In genomic region chr4:139223682-139224317, GRCh38 we compare ENCODE assay signal across 10 cellular contexts. TPM values are rescaled to one million over a fixed set of nuclear protein-coding genes. Genes with fewer than 3 reads are reported as not detected.
A peak's percentile ranks its signal among the peaks of the same experiment; 100 is the strongest.
DNase-seq lines count a peak whose midpoint lies in the region; ATAC-seq and TF ChIP-seq lines count a peak whose summit lies in the region.
"Had no signal": no experiment of that assay in that cellular context is flagged by ENCODE, and none has a peak within 500 bp of the region (broad histone marks: within the 10 kb centered on the region; RNA-seq: fewer than 3 reads in every experiment).

No MANE protein-coding gene starts in this region.

- no peak for TF ChIP-seq CTCF in right atrium auricular region (IDR thresholded peaks at IDR 0.05)
- TF ChIP-seq CTCF in OCI-LY3 (IDR thresholded peaks at IDR 0.05; ENCODE audit: low read depth, low read length), result no peak
- TF ChIP-seq CTCF in epithelial cell of esophagus (IDR thresholded peaks at IDR 0.05; ENCODE audit: insufficient read depth, low read depth, low read length, missing control alignments), result no peak

- H3K4me2 ChIP-seq in OCI-LY3 (ENCODE audit: low read length), result peak overlapping the region; percentile 7; the same call in 1 of the 2 replicates

- H3K27ac ChIP-seq in right atrium auricular region (no peak overlapping the region), OCI-LY3 (ENCODE audit: low read length) (peak overlapping the region; percentile 3; the same call in 1 of the 2 replicates)

- DNase-seq in Right ventricle myocardium inferior (ENCODE audit: missing footprints), result no peak
- no peak for DNase-seq in right atrium auricular region (ENCODE audit: low spot score)
- DNase-seq in epithelial cell of esophagus (ENCODE audit: low read depth), result peak; percentile 91
- peak; percentile 56 for DNase-seq in superior temporal gyrus (ENCODE audit: extremely low spot score)
- no peak for DNase-seq in left colon
- DNase-seq in NK-92 (lab: John Stamatoyannopoulos, UW; ENCODE audit: unreplicated experiment), result no peak
- DNase-seq: CD8-positive, alpha-beta memory T cell; T-cell had no signal

- intact Hi-C loops in Right ventricle myocardium inferior (cut with DNase I) (no loop called here), left colon (cut with DNase I, micrococcal nuclease) (loop anchor here in 1 of 2 donors (10.0 kb wide), 1 partner anchor 61 kb away; the partner anchor contains the start of gene MGARP)

- H3K36me3 ChIP-seq in right atrium auricular region, result no peaks in the 10 kb centered on the region
- H3K36me3 ChIP-seq in OCI-LY3 (replicated peaks; ENCODE audit: low read depth, low read length), result no peaks in the 10 kb centered on the region

- peaks cover 0 to 5% of the 10 kb centered on the region in 2 donors for H3K9me3 ChIP-seq in right atrium auricular region
- H3K9me3 ChIP-seq in OCI-LY3 (ENCODE audit: insufficient read depth, low read length), result no peaks in the 10 kb centered on the region

- H3K27me3 ChIP-seq in right atrium auricular region (no peaks in the 10 kb centered on the region), OCI-LY3 (ENCODE audit: low read depth, low read length) (no peaks in the 10 kb centered on the region)

- ATAC-seq in Right ventricle myocardium inferior (peak; percentile 28), left colon (no peak), HG02571 (IDR thresholded peaks at IDR 0.05; ENCODE audit: unreplicated experiment) (no peak)
- ATAC-seq: T-cell had no signal

- H3K9ac ChIP-seq in OCI-LY3 (ENCODE audit: low read length), result no peak overlapping the region

- H3K4me3 ChIP-seq in right atrium auricular region (no peak overlapping the region), OCI-LY3 (ENCODE audit: low read length) (no peak overlapping the region), epithelial cell of esophagus (ENCODE audit: low read length) (no peak overlapping the region)

- H3K4me1 ChIP-seq in right atrium auricular region (no peaks in the 10 kb centered on the region), OCI-LY3 (ENCODE audit: low read length) (peaks cover 22% of the 10 kb centered on the region)

- H2AFZ ChIP-seq in OCI-LY3 (ENCODE audit: low read depth, low read length), result peak overlapping the region; percentile 3; the same call in 1 of the 2 replicates

- H3K79me2 ChIP-seq in OCI-LY3 (ENCODE audit: low read length), result no peaks in the 10 kb centered on the region

- H4K20me1 ChIP-seq in OCI-LY3 (ENCODE audit: insufficient read depth, low read length), result no peaks in the 10 kb centered on the region

RNA-seq across cellular contexts. Expression of gene ELF2, which starts 46.8 kb away (rescaled TPM):
- total RNA-seq in Right ventricle myocardium inferior (38.0 TPM), right atrium auricular region (10 to 100 TPM; 32.2 to 32.3 TPM), left colon (10 to 100 TPM; 32.6 TPM)

RNA-seq across cellular contexts. Expression of gene MGARP, which starts 56.2 kb away (rescaled TPM):
- total RNA-seq in Right ventricle myocardium inferior (0.27 TPM), right atrium auricular region (1 to 10 TPM; 4.3 to 7.1 TPM), left colon (under 1 TPM in 1 of 2 donors, not detected in 1; 0.22 TPM)
- total RNA-seq: CD8-positive, alpha-beta memory T cell had no signal

Comparison
In these comparisons a context has a peak if more than half of its experiments do, and no peak if none do; other contexts are left out.
1. DNase-seq: peak in epithelial cell of esophagus (single experiment) and superior temporal gyrus (single experiment); none in Right ventricle myocardium inferior (single experiment), right atrium auricular region (single experiment), left colon (0 of 2) and NK-92 (single experiment).